ENCODE assay signal across 9 cellular contexts in genomic region chr1:61301824-61302652, GRCh38.
DNase-seq lines count a peak whose midpoint lies in the region; ATAC-seq, FAIRE-seq and TF ChIP-seq lines count a peak whose summit lies in the region.
"Had no signal": no experiment of that assay in that cellular context is flagged by ENCODE, and none has a peak within 500 bp of the region (broad histone marks: within the 10 kb centered on the region; RNA-seq: fewer than 3 reads in every experiment).

No MANE protein-coding gene starts in this region.

- H3K4me3 Mint-ChIP-seq in stimulated activated memory B cell treated with anti-CD40 and anti-IgM and Interleukin-4, amounts not matched to agents 10 μg/mL and 1 μg/mL and 100 μg/mL, for 72 hours, result no peak overlapping the region
- H3K4me3 Mint-ChIP-seq: endodermal cell had no signal

- H3K4ac ChIP-seq in H1 (replicated peaks; ENCODE audit: insufficient read length, low read depth, low read length), result no peak overlapping the region

- H2AK5ac ChIP-seq in H1 (ENCODE audit: low read depth, low read length), result no peak overlapping the region

- H3K23ac ChIP-seq in H1 (ENCODE audit: insufficient read length), result no peak overlapping the region

- DNase-seq in H1 (ENCODE audit: low read depth in 1 of 2, low spot score in 2 of 2) (no peak), pancreas (peak in 1 of 6 donors; percentile 15), D721Med (ENCODE audit: insufficient read length, low spot score) (no peak), foreskin melanocyte (no peak), GOT3 (lab: John Stamatoyannopoulos, UW) (no peak)
- DNase-seq: endodermal cell had no signal

- peak overlapping the region; percentile 20 for H4K91ac ChIP-seq in H1 (replicated peaks; ENCODE audit: insufficient read length, low read length)

- H3K4me1 ChIP-seq in H1 (replicated peaks in 1 of 4; ENCODE audit: control insufficient read depth in 3 of 4, insufficient read depth in 4 of 4, low read length in 3 of 4), result peaks cover 0 to 15% (median 10%) of the 10 kb centered on the region in 4 experiments; a peak in 5 of 7 replicates
- peaks cover 24 to 39% (median 37%) of the 10 kb centered on the region in 3 donors for H3K4me1 ChIP-seq in pancreas

- H3K4me3 ChIP-seq in H1 (ENCODE audit: extremely low read depth in 1 of 4, insufficient read depth in 2 of 4, low read depth in 3 of 4, low read length in 4 of 4), result no peak overlapping the region
- H3K4me3 ChIP-seq in pancreas, result no peak overlapping the region

- H3K27me3 ChIP-seq in H1 (replicated peaks in 1 of 4; ENCODE audit: control insufficient read depth in 3 of 4, extremely low read depth in 1 of 4, insufficient read depth in 3 of 4, low read length in 3 of 4) (no peaks in the 10 kb centered on the region), pancreas (no peaks in the 10 kb centered on the region)

- H2BK15ac ChIP-seq in H1 (ENCODE audit: low read length), result no peak overlapping the region

- H3K14ac ChIP-seq in H1 (ENCODE audit: insufficient read length), result no peak overlapping the region

- no peak overlapping the region for H4K8ac ChIP-seq in H1 (ENCODE audit: extremely low read depth, insufficient read depth, low read length)

- no peak for TF ChIP-seq EP300 in H1 (IDR thresholded peaks at IDR 0.05; ENCODE audit: borderline replicate concordance in 1 of 2, low read depth in 2 of 2, low read length in 2 of 2)

- FAIRE-seq in H1 (lab: Jason Lieb, UNC) (no peak), pancreas (lab: Jason Lieb, UNC) (peak; percentile 67), D721Med (lab: Jason Lieb, UNC) (no peak)

- no peak for TF ChIP-seq POLR2A in H1 (IDR thresholded peaks at IDR 0.05; ENCODE audit: control extremely low read depth in 1 of 2, low read depth in 2 of 2, low read length in 2 of 2)

- TF ChIP-seq CTCF in H1 (IDR thresholded peaks at IDR 0.05; ENCODE audit: control extremely low read depth in 1 of 3, insufficient read depth in 1 of 3, low read depth in 1 of 3, low read length in 3 of 3), result no peak
- TF ChIP-seq CTCF in pancreas (IDR thresholded peaks at IDR 0.05), result no peak
- TF ChIP-seq CTCF in D721Med (IDR thresholded peaks at IDR 0.05; ENCODE audit: insufficient read depth, missing control alignments), result no peak

- 85% methylated on average over 4 of the region's 4 CpGs; no CpG with 5 or more reads in 1 of the 2 experiments for WGBS in H1 (ENCODE audit: extremely low coverage in 1 of 2, insufficient coverage in 1 of 2, insufficient read length in 1 of 2, insufficient replicate concordance in 2 of 2, low coverage in 1 of 2, low lambda C conversion rate in 2 of 2, missing lambda C conversion rate in 1 of 2), 2 experiments
- 58 to 65% methylated on average over 4 of the region's 4 CpGs for WGBS in pancreas, 2 donors

- H3K79me1 ChIP-seq in H1 (ENCODE audit: low read depth, low read length), result no peaks in the 10 kb centered on the region

- no peaks in the 10 kb centered on the region for H3K36me3 Mint-ChIP-seq in stimulated activated memory B cell treated with anti-CD40 and anti-IgM and Interleukin-4, amounts not matched to agents 10 μg/mL and 1 μg/mL and 100 μg/mL, for 72 hours

- intact Hi-C loops in pancreas (cut with DNase I), result no loop called here

- no peak overlapping the region for H3K56ac ChIP-seq in H1 (replicated peaks; ENCODE audit: insufficient read length, low read depth, low read length)

- H3K4me2 ChIP-seq in H1 (ENCODE audit: insufficient read depth in 1 of 2, low read depth in 2 of 2, low read length in 2 of 2), result no peak overlapping the region

- no peak overlapping the region for H3K27ac Mint-ChIP-seq in stimulated activated memory B cell treated with anti-CD40 and anti-IgM and Interleukin-4, amounts not matched to agents 10 μg/mL and 1 μg/mL and 100 μg/mL, for 72 hours
- H3K27ac Mint-ChIP-seq: endodermal cell had no signal

- H4K20me1 ChIP-seq in H1 (replicated peaks in 1 of 2; ENCODE audit: control insufficient read depth in 1 of 2, insufficient read depth in 2 of 2, low read length in 2 of 2), result no peaks in the 10 kb centered on the region

- no peak overlapping the region for H2BK12ac ChIP-seq in H1 (ENCODE audit: low read depth, low read length)

- no peaks in the 10 kb centered on the region for H3K79me2 ChIP-seq in H1 (ENCODE audit: control insufficient read depth in 1 of 2, insufficient read depth in 2 of 2, low read length in 2 of 2)

- ATAC-seq in GM18867 (IDR thresholded peaks at IDR 0.05; ENCODE audit: unreplicated experiment), result peak; percentile 68
- peak; percentile 69 for ATAC-seq in HG03432 (IDR thresholded peaks at IDR 0.05; ENCODE audit: unreplicated experiment)
- ATAC-seq in pancreas, result peak; percentile 68 to 78 (median 72)
- ATAC-seq in stimulated activated memory B cell treated with anti-CD40 and anti-IgM and Interleukin-4, amounts not matched to agents 10 μg/mL and 1 μg/mL and 100 μg/mL, for 72 hours, result no peak

- H3K36me3 ChIP-seq in H1 (ENCODE audit: control insufficient read depth in 2 of 4, insufficient read depth in 4 of 4, low read length in 3 of 4) (no peaks in the 10 kb centered on the region), pancreas (no peaks in the 10 kb centered on the region)

- no peak for TF ChIP-seq RAD21 in H1 (IDR thresholded peaks at IDR 0.05 in 1 of 2, conservative IDR thresholded peaks at IDR 0.05 in 1 of 2; ENCODE audit: low read depth in 2 of 2, low read length in 2 of 2)

- H2BK120ac ChIP-seq in H1 (replicated peaks; ENCODE audit: low read depth, low read length), result peak overlapping the region; percentile 25

- POLR2A ChIA-PET in H1 (lab: Charles Lee; ENCODE audit: partially characterized antibody), result no interaction called here

- H4K5ac ChIP-seq in H1 (ENCODE audit: insufficient read length, low read depth, low read length), result no peak overlapping the region

- H3K9me3 ChIP-seq in H1 (ENCODE audit: insufficient read depth in 2 of 2, low read depth in 1 of 2, low read length in 1 of 2) (0 out of 4 replicates have a peak, but pooled peaks cover 0 to 3% of the 10 kb centered on the region in 2 experiments), pancreas (no peaks in the 10 kb centered on the region)

- H3K9ac ChIP-seq in H1 (replicated peaks in 1 of 4; ENCODE audit: extremely low read depth in 1 of 4, low read depth in 3 of 4, low read length in 3 of 4), result no peak overlapping the region

- no peak overlapping the region for H2AFZ ChIP-seq in H1 (ENCODE audit: low read length)

- H3K18ac ChIP-seq in H1 (ENCODE audit: extremely low read depth, low read length), result peak overlapping the region; percentile 56; the same call in 1 of the 2 replicates

- CTCF ChIA-PET in H1 (lab: Charles Lee; ENCODE audit: partially characterized antibody), result interaction anchor here (0.7 to 1.8 kb wide), 6 partner anchors 12 to 251 kb away, joined by 3 to 5 read pairs (median 3); no protein-coding TSS in a partner anchor

- no peak overlapping the region for H2BK5ac ChIP-seq in H1 (ENCODE audit: low read depth, low read length)

- peaks cover 21% of the 10 kb centered on the region for H3K27me3 Mint-ChIP-seq in stimulated activated memory B cell treated with anti-CD40 and anti-IgM and Interleukin-4, amounts not matched to agents 10 μg/mL and 1 μg/mL and 100 μg/mL, for 72 hours

- peak overlapping the region; percentile 67; the same call in 1 of the 2 replicates for H2BK20ac ChIP-seq in H1 (ENCODE audit: low read length)

- no peaks in the 10 kb centered on the region for H3K4me1 Mint-ChIP-seq in stimulated activated memory B cell treated with anti-CD40 and anti-IgM and Interleukin-4, amounts not matched to agents 10 μg/mL and 1 μg/mL and 100 μg/mL, for 72 hours

- no peak overlapping the region for H3K27ac ChIP-seq in H1 (ENCODE audit: low read depth, low read length)
- H3K27ac ChIP-seq in pancreas, result peak overlapping the region in 3 of 4 donors; percentile 7 to 55 (median 48)

- no peaks in the 10 kb centered on the region for H3K23me2 ChIP-seq in H1 (ENCODE audit: low read depth, low read length)

- peaks cover 3% of the 10 kb centered on the region for H3K9me3 Mint-ChIP-seq in stimulated activated memory B cell treated with anti-CD40 and anti-IgM and Interleukin-4, amounts not matched to agents 10 μg/mL and 1 μg/mL and 100 μg/mL, for 72 hours

TF ChIP-seq in H1, 55 proteins besides CTCF, POLR2A, EP300 and RAD21:
- TF ChIP-seq CTBP2 (IDR thresholded peaks at IDR 0.05; ENCODE audit: borderline replicate concordance, insufficient read depth, insufficient read length, low read length) (no peak), BRCA1 (IDR thresholded peaks at IDR 0.05; ENCODE audit: low read depth, low read length) (no peak), POU5F1 (IDR thresholded peaks at IDR 0.05; ENCODE audit: low read depth, low read length) (no peak), YY1 (IDR thresholded peaks at IDR 0.05; ENCODE audit: low read depth, low read length) (no peak), POLR2AphosphoS5 (IDR thresholded peaks at IDR 0.05; ENCODE audit: low read depth, low read length) (no peak), USF2 (IDR thresholded peaks at IDR 0.05; ENCODE audit: low read length) (no peak), ATF2 (IDR thresholded peaks at IDR 0.05; ENCODE audit: low read length) (no peak), JUN (IDR thresholded peaks at IDR 0.05; ENCODE audit: low read depth, low read length) (no peak), CREB1 (IDR thresholded peaks at IDR 0.05) (no peak), CHD2 (IDR thresholded peaks at IDR 0.05; ENCODE audit: low read length) (no peak), SP1 (IDR thresholded peaks at IDR 0.05; ENCODE audit: low read depth, low read length) (no peak), SP2 (IDR thresholded peaks at IDR 0.05; ENCODE audit: low read length) (no peak), TBP (IDR thresholded peaks at IDR 0.05; ENCODE audit: low read depth, low read length) (no peak), RBBP5 (IDR thresholded peaks at IDR 0.05; ENCODE audit: borderline replicate concordance, low read depth, low read length) (no peak)
